In the genomic region with DNA sequence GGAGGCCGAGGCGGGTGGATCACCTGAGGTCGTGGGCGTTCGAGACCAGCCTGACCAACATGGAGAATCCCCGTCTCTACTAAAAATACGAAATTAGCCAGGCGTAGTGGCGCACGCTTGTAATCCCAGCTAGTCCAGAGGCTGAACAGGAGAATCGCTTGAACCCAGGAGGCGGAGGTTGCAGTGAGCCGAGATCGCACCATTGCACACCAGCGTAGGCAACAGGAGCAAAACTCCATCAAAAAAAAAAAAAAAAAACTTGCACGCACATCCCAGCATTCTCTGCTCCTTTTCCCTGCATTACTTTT, we compare ENCODE assay signal across 8 cellular contexts. TPM values are rescaled to one million over a fixed set of nuclear protein-coding genes. Genes with fewer than 3 reads are reported as not detected.
DNase-seq lines count a peak whose midpoint lies in the region; ATAC-seq and TF ChIP-seq lines count a peak whose summit lies in the region.

No MANE protein-coding gene starts in this region.

- BruUV-seq in Panc1 (replicated peaks; lab: Mats Ljungman, UMichigan), result no TSS peak

- peaks cover 24% of the 10 kb centered on the region for H3K79me2 ChIP-seq in smooth muscle cell (ENCODE audit: low read depth)

- in situ Hi-C loops in Panc1 (cut with HindIII; ENCODE audit: low pct_unique_long_range_greater_than_20kb, low sequenced_read_pairs), result no loop called here

- intact Hi-C loops in Panc1 (cut with micrococcal nuclease; ENCODE audit: unreplicated experiment), result no loop called here
- intact Hi-C loops in esophagus muscularis mucosa (cut with DNase I), result no loop called here

- peak overlapping the region; percentile 79 for H3K27ac ChIP-seq in CD8-positive, alpha-beta memory T cell (ENCODE audit: low read depth, low read length)
- peak overlapping the region; percentile 79 for H3K27ac ChIP-seq in Panc1 (ENCODE audit: low read length)
- H3K27ac ChIP-seq in esophagus muscularis mucosa (replicated peaks in 1 of 4), result peak overlapping the region; percentile 97 to 100 (median 99)
- no peak overlapping the region for H3K27ac ChIP-seq in smooth muscle cell (ENCODE audit: low read depth)

- peaks cover 24% of the 10 kb centered on the region for H3K4me1 ChIP-seq in CD8-positive, alpha-beta memory T cell (ENCODE audit: insufficient read depth, low read length)
- H3K4me1 ChIP-seq in Panc1 (ENCODE audit: control insufficient read depth, insufficient read depth, low read length), result peaks cover 16% of the 10 kb centered on the region
- peaks cover 35 to 39% (median 37%) of the 10 kb centered on the region in 4 donors for H3K4me1 ChIP-seq in esophagus muscularis mucosa
- peaks cover 7% of the 10 kb centered on the region for H3K4me1 ChIP-seq in smooth muscle cell (ENCODE audit: low read depth)

- H3K4me2 ChIP-seq in smooth muscle cell, result peak overlapping the region; percentile 92

- WGBS in esophagus muscularis mucosa, result 97% methylated on average over 16 of the region's 16 CpGs
- 98% methylated on average over 16 of the region's 16 CpGs for WGBS in smooth muscle cell (ENCODE audit: low lambda C conversion rate)

- H3K9ac ChIP-seq in smooth muscle cell (ENCODE audit: low read depth), result no peak overlapping the region

- ATAC-seq in Panc1 (no peak), GM21528 (IDR thresholded peaks at IDR 0.05; ENCODE audit: low FRiP score, unreplicated experiment) (no peak), GM21360 (IDR thresholded peaks at IDR 0.05; ENCODE audit: unreplicated experiment) (no peak)

- H3F3A ChIP-seq in smooth muscle cell (ENCODE audit: low read depth), result peaks cover 9% of the 10 kb centered on the region

- H3K4me1 Mint-ChIP-seq in CD8-positive, alpha-beta memory T cell, result peaks cover 22 to 38% (median 30%) of the 10 kb centered on the region in 3 donors

- TF ChIP-seq EP300 in esophagus muscularis mucosa (IDR thresholded peaks at IDR 0.05), result no peak

- no peak for TF ChIP-seq POLR2A in esophagus muscularis mucosa (IDR thresholded peaks at IDR 0.05; ENCODE audit: low read depth)

- H3K36me3 ChIP-seq in CD8-positive, alpha-beta memory T cell (ENCODE audit: insufficient read depth, low read length), result no peaks in the 10 kb centered on the region
- H3K36me3 ChIP-seq in Panc1 (ENCODE audit: control insufficient read depth, insufficient read depth, low read length) (no peaks in the 10 kb centered on the region), esophagus muscularis mucosa (no peaks in the 10 kb centered on the region), smooth muscle cell (ENCODE audit: low read depth) (no peaks in the 10 kb centered on the region)

- no peaks in the 10 kb centered on the region for H3K27me3 ChIP-seq in CD8-positive, alpha-beta memory T cell (ENCODE audit: insufficient read depth, low read length, poor library complexity, severe bottlenecking)
- H3K27me3 ChIP-seq in Panc1 (ENCODE audit: control insufficient read depth, insufficient read depth, low read length), result no peaks in the 10 kb centered on the region
- H3K27me3 ChIP-seq in esophagus muscularis mucosa, result no peaks in the 10 kb centered on the region
- no peaks in the 10 kb centered on the region for H3K27me3 ChIP-seq in smooth muscle cell (ENCODE audit: low read depth)

- H4K20me1 ChIP-seq in smooth muscle cell (ENCODE audit: low read depth), result peaks cover 28% of the 10 kb centered on the region

- CTCF ChIA-PET in CD8-positive, alpha-beta memory T cell (lab: Charles Lee), result interaction anchor here (0.7 to 3.5 kb wide), 2 partner anchors 10 to 65 kb away, joined by 4 to 16 read pairs; partner anchors contain the start of gene RTN3
- CTCF ChIA-PET in Panc1 (lab: Charles Lee), result interaction anchor here (0.7 kb wide), 1 partner anchor 63 kb away, joined by 3 read pairs; no protein-coding TSS in a partner anchor

- peak overlapping the region; percentile 68 to 86 (median 82) for H3K4me3 Mint-ChIP-seq in CD8-positive, alpha-beta memory T cell

- POLR2A ChIA-PET in CD8-positive, alpha-beta memory T cell (lab: Charles Lee), result interaction anchor here (1.0 to 2.8 kb wide), 3 partner anchors 10 to 135 kb away, joined by 4 to 19 read pairs (median 5); partner anchors contain the start of genes PLAAT4 and RTN3
- POLR2A ChIA-PET in Panc1 (lab: Charles Lee), result no interaction called here

- no peak overlapping the region for H3K4me3 ChIP-seq in CD8-positive, alpha-beta memory T cell (ENCODE audit: low read length)
- peak overlapping the region in 1 of 2 experiments; percentile 88; a peak in 2 of 4 replicates for H3K4me3 ChIP-seq in Panc1 (ENCODE audit: low read depth in 2 of 2, low read length in 2 of 2)
- H3K4me3 ChIP-seq in esophagus muscularis mucosa, result peak overlapping the region in 1 of 4 donors; percentile 79
- no peak overlapping the region for H3K4me3 ChIP-seq in smooth muscle cell

- H2AFZ ChIP-seq in smooth muscle cell (ENCODE audit: low read depth), result peak overlapping the region; percentile 95

- H3K9me3 ChIP-seq in CD8-positive, alpha-beta memory T cell (ENCODE audit: low read length), result no peaks in the 10 kb centered on the region
- no peaks in the 10 kb centered on the region for H3K9me3 ChIP-seq in Panc1 (ENCODE audit: control insufficient read depth, insufficient read depth, low read depth, low read length)
- no peaks in the 10 kb centered on the region for H3K9me3 ChIP-seq in esophagus muscularis mucosa
- H3K9me3 ChIP-seq in smooth muscle cell (replicated peaks; ENCODE audit: low read depth), result no peaks in the 10 kb centered on the region

- peaks cover 0 to 14% (median 5%) of the 10 kb centered on the region in 3 donors for H3K36me3 Mint-ChIP-seq in CD8-positive, alpha-beta memory T cell

- no peaks in the 10 kb centered on the region for H3K9me3 Mint-ChIP-seq in CD8-positive, alpha-beta memory T cell

- H3K27ac Mint-ChIP-seq in CD8-positive, alpha-beta memory T cell, result peak overlapping the region in 2 of 8 donors; percentile 76 to 83

- no peak for DNase-seq in CD8-positive, alpha-beta memory T cell
- no peak for DNase-seq in Panc1 (ENCODE audit: low read depth, low spot score)
- no peak for DNase-seq in esophagus muscularis mucosa (ENCODE audit: extremely low spot score)
- DNase-seq in smooth muscle cell (lab: John Stamatoyannopoulos, UW; ENCODE audit: unreplicated experiment), result no peak
- no peak for DNase-seq in SKM-1 (lab: John Stamatoyannopoulos, UW; ENCODE audit: unreplicated experiment)
- DNase-seq in stimulated activated CD4-positive, alpha-beta T cell treated with anti-CD3 and anti-CD28 coated beads, Interleukin-1b, Interleukin-23, amount 100 ng/mL, for 48 hours, result no peak

- no peaks in the 10 kb centered on the region for H3K27me3 Mint-ChIP-seq in CD8-positive, alpha-beta memory T cell

- TF ChIP-seq CTCF in Panc1 (IDR thresholded peaks at IDR 0.05) (no peak), esophagus muscularis mucosa (IDR thresholded peaks at IDR 0.05) (no peak), smooth muscle cell (IDR thresholded peaks at IDR 0.05; ENCODE audit: borderline replicate concordance, insufficient read depth, poor library complexity, severe bottlenecking) (no peak)

RNA-seq across cellular contexts. Expression of gene ATL3, which starts 0.9 kb away (rescaled TPM):
- 10 to 100 TPM; 41.9 to 42.1 TPM for total RNA-seq in CD8-positive, alpha-beta memory T cell
- polyA plus RNA-seq in CD8-positive, alpha-beta memory T cell, result 21.5 TPM
- total RNA-seq in Panc1 (2021; ENCODE audit: unreplicated experiment), result 79.0 TPM
- 12.9 TPM for polyA plus RNA-seq in Panc1 (2012; ENCODE audit: insufficient read length)
- total RNA-seq in esophagus muscularis mucosa, result 100 to 1,000 TPM; 138 to 202 (median 144) TPM
- 32.5 and 37.5 TPM in 2 replicates for total RNA-seq in smooth muscle cell
- polyA plus RNA-seq in smooth muscle cell, result 13.0 and 14.9 TPM in 2 replicates

RNA-seq across cellular contexts. Expression of gene RTN3, which starts 9.2 kb away (rescaled TPM):
- total RNA-seq in CD8-positive, alpha-beta memory T cell, result 10 to 100 TPM; 46.5 to 48.5 TPM
- 48.4 TPM for polyA plus RNA-seq in CD8-positive, alpha-beta memory T cell
- 145 TPM for total RNA-seq in Panc1 (2021; ENCODE audit: unreplicated experiment)
- polyA plus RNA-seq in Panc1 (2012; ENCODE audit: insufficient read length), result 98.5 TPM
- total RNA-seq in esophagus muscularis mucosa, result 10 to 100 TPM; 79.5 to 97.4 (median 87.1) TPM
- total RNA-seq in smooth muscle cell, result 59.5 and 64.9 TPM in 2 replicates
- 43.5 and 50.9 TPM in 2 replicates for polyA plus RNA-seq in smooth muscle cell

RNA-seq across cellular contexts. Expression of gene PLAAT3, which starts 57.9 kb away (rescaled TPM):
- 10 to 100 TPM; 13.9 to 16.0 TPM for total RNA-seq in CD8-positive, alpha-beta memory T cell
- 39.5 TPM for polyA plus RNA-seq in CD8-positive, alpha-beta memory T cell
- total RNA-seq in Panc1 (2021; ENCODE audit: unreplicated experiment), result 32.6 TPM
- 49.0 TPM for polyA plus RNA-seq in Panc1 (2012; ENCODE audit: insufficient read length)
- 10 to 100 TPM; 40.3 to 74.8 (median 54.4) TPM for total RNA-seq in esophagus muscularis mucosa
- 2.5 and 5.2 TPM in 2 replicates for total RNA-seq in smooth muscle cell
- 0.90 and 5.0 TPM in 2 replicates for polyA plus RNA-seq in smooth muscle cell
